16 cellular contexts compared by ENCODE assay signal in the genomic region with DNA sequence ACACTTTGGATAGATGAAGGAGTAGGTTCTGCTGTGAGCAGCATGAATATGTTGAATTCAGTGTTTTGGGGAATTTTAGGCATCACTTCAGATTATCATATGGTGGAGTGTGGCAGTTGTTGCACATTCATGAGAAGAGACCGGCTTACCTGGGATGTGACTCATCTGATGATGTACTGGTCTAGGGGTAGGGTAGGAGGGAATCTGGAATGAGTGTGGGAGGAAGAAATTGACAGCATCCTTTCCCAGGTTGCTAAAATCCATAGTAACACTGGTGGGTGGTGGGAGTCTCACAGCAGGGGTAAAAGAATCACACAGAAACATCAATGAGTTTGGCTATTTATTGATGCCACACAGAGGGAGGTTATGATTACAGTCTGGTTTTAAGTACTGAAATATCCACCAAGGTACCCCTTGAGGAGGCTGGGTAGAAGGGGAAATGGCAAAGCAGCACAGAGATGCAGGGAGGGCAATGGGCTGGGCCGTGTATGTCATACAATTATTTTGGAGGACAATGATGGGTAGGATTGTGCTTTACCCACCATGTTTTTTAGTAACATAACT.
"Had no signal": no experiment of that assay in that cellular context is flagged by ENCODE, and none has a peak within 500 bp of the region (broad histone marks: within the 10 kb centered on the region; RNA-seq: fewer than 3 reads in every experiment).

No MANE protein-coding gene starts in this region.

- H3K9me3 ChIP-seq: Peyer's patch had no signal

- DNase-seq: activated CD4-positive, alpha-beta T cell treated with anti-CD3 and anti-CD28 coated beads for 48 hours; activated CD4-positive, alpha-beta T cell treated with anti-CD3 and anti-CD28 coated beads, Interleukin-2, amount 50 U/mL, for 4 hours; activated CD8-positive, alpha-beta memory T cell treated with anti-CD3 and anti-CD28 coated beads, Interleukin-2, amount 10 ng/mL, durations not matched to agents 7 days and 5 days; activated T-cell treated with anti-CD3 and anti-CD28 coated beads, Interleukin-2, amount 50 U/mL, for 4 hours; aorta; Kasumi-1; KBM-7; NCI-H146; NCI-H187 treated with DMSO at 0.1 percent for 48 hours; NCI-H2107; NCI-H2171 treated with DMSO at 0.1 percent for 48 hours; NCI-H226; NCI-H526; NCI-H82; Peyer's patch; SHP77 treated with DMSO at 0.1 percent for 48 hours had no signal

- H3K4me1 ChIP-seq: Peyer's patch had no signal

- H3K27me3 ChIP-seq: Peyer's patch had no signal

- H3K27ac ChIP-seq: Peyer's patch had no signal

- H3K36me3 ChIP-seq: Peyer's patch had no signal

- H3K4me3 ChIP-seq: Peyer's patch had no signal
